Comparison of ENCODE assay signal across 15 cellular contexts in genomic region chr5:117266237-117266725, GRCh38.
"Had no signal": no experiment of that assay in that cellular context is flagged by ENCODE, and none has a peak within 500 bp of the region (broad histone marks: within the 10 kb centered on the region; RNA-seq: fewer than 3 reads in every experiment).

No MANE protein-coding gene starts in this region.

- H3K4me3 ChIP-seq: coronary artery, heart right ventricle, lower lobe of right lung, upper lobe of right lung had no signal

- DNase-seq: activated CD4-positive, alpha-beta T cell treated with anti-CD3 and anti-CD28 coated beads, Interleukin-2, amount 10 ng/mL, durations not matched to agents 7 days and 5 days; activated CD4-positive, CD25-positive, alpha-beta regulatory T cell; activated CD8-positive, alpha-beta memory T cell treated with anti-CD3 and anti-CD28 coated beads, Interleukin-2, amount 50 U/mL, for 4 hours; activated CD8-positive, alpha-beta T cell treated with anti-CD3 and anti-CD28 coated beads, Interleukin-2, amount 10 ng/mL, durations not matched to agents 7 days and 5 days; activated naive CD4-positive, alpha-beta T cell treated with anti-CD3 and anti-CD28 coated beads, Interleukin-2, amount 50 U/mL, for 16 hours; activated T-cell treated with anti-CD3 and anti-CD28 coated beads, Interleukin-2, amount 50 U/mL, for 4 hours; central memory CD4-positive, alpha-beta T cell; heart right ventricle; left colon; lower lobe of right lung; stimulated activated naive B cell treated with anti-CD40 and anti-IgM and Interleukin-4, amounts not matched to agents 10 μg/mL and 1 μg/mL and 100 μg/mL, for 72 hours; T-helper 1 cell; T-helper 9 cell; upper lobe of right lung had no signal
